In the genomic region with DNA sequence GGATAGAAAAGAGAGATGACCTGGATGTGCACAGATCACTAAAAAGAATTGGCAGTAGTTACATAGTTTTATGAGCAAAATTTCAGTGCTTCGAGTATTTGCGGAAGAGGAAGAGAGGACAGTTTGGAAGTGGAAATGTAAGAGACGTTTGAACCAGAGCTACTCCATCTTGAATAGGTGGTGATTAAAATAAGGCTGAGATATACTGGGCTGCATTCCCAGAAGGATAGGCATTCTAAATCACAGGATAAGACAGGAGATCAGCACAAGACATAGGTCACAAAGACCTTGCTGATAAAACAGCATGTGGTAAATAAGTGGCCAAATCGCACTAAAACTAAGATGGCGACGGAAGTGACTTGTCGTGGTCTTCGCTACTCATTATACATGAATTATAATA, we compare ENCODE assay signal across 1 cellular context.
TF ChIP-seq lines count a peak whose summit lies in the region.

No MANE protein-coding gene starts in this region.

TF ChIP-seq in K562, 482 proteins besides CTCF, POLR2A, EP300 and RAD21 (continued from another document and continues in another):
- TF ChIP-seq, protein P1, sequence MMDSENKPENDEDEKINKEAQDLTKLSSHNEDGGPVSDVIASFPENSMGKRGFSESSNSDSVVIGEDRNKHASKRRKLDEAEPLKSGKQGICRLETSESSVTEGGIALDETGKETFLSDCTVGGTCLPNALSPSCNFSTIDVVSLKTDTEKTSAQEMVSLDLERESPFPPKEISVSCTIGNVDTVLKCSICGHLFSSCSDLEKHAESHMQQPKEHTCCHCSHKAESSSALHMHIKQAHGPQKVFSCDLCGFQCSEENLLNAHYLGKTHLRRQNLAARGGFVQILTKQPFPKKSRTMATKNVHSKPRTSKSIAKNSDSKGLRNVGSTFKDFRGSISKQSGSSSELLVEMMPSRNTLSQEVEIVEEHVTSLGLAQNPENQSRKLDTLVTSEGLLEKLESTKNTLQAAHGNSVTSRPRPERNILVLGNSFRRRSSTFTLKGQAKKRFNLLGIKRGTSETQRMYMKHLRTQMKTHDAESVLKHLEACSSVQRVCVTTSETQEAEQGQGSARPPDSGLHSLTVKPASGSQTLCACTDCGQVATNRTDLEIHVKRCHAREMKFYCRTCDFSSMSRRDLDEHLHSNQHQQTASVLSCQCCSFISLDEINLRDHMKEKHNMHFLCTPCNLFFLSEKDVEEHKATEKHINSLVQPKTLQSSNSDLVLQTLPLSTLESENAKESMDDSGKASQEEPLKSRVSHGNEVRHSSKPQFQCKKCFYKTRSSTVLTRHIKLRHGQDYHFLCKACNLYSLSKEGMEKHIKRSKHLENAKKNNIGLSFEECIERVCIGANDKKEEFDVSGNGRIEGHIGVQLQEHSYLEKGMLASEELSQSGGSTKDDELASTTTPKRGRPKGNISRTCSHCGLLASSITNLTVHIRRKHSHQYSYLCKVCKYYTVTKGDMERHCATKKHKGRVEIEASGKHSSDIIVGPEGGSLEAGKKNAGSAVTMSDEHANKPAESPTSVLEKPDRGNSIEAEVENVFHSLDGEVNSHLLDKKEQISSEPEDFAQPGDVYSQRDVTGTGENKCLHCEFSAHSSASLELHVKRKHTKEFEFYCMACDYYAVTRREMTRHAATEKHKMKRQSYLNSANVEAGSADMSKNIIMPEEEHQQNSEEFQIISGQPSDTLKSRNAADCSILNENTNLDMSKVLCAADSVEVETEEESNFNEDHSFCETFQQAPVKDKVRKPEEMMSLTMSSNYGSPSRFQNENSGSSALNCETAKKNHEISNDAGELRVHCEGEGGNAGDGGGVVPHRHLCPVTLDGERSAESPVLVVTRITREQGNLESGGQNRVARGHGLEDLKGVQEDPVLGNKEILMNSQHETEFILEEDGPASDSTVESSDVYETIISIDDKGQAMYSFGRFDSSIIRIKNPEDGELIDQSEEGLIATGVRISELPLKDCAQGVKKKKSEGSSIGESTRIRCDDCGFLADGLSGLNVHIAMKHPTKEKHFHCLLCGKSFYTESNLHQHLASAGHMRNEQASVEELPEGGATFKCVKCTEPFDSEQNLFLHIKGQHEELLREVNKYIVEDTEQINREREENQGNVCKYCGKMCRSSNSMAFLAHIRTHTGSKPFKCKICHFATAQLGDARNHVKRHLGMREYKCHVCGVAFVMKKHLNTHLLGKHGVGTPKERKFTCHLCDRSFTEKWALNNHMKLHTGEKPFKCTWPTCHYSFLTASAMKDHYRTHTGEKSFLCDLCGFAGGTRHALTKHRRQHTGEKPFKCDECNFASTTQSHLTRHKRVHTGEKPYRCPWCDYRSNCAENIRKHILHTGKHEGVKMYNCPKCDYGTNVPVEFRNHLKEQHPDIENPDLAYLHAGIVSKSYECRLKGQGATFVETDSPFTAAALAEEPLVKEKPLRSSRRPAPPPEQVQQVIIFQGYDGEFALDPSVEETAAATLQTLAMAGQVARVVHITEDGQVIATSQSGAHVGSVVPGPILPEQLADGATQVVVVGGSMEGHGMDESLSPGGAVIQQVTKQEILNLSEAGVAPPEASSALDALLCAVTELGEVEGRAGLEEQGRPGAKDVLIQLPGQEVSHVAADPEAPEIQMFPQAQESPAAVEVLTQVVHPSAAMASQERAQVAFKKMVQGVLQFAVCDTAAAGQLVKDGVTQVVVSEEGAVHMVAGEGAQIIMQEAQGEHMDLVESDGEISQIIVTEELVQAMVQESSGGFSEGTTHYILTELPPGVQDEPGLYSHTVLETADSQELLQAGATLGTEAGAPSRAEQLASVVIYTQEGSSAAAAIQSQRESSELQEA (IDR thresholded peaks at IDR 0.05; ENCODE audit: low read depth) = no peak
- TF ChIP-seq, protein P2, sequence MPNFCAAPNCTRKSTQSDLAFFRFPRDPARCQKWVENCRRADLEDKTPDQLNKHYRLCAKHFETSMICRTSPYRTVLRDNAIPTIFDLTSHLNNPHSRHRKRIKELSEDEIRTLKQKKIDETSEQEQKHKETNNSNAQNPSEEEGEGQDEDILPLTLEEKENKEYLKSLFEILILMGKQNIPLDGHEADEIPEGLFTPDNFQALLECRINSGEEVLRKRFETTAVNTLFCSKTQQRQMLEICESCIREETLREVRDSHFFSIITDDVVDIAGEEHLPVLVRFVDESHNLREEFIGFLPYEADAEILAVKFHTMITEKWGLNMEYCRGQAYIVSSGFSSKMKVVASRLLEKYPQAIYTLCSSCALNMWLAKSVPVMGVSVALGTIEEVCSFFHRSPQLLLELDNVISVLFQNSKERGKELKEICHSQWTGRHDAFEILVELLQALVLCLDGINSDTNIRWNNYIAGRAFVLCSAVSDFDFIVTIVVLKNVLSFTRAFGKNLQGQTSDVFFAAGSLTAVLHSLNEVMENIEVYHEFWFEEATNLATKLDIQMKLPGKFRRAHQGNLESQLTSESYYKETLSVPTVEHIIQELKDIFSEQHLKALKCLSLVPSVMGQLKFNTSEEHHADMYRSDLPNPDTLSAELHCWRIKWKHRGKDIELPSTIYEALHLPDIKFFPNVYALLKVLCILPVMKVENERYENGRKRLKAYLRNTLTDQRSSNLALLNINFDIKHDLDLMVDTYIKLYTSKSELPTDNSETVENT (CRISPR knock-in tag; IDR thresholded peaks at IDR 0.05) = no peak
- TF ChIP-seq TEAD1 (CRISPR knock-in tag; IDR thresholded peaks at IDR 0.05) = peak in 1 of 2 experiments; percentile 55; a peak in 1 of 4 replicates
- TF ChIP-seq, protein P3, sequence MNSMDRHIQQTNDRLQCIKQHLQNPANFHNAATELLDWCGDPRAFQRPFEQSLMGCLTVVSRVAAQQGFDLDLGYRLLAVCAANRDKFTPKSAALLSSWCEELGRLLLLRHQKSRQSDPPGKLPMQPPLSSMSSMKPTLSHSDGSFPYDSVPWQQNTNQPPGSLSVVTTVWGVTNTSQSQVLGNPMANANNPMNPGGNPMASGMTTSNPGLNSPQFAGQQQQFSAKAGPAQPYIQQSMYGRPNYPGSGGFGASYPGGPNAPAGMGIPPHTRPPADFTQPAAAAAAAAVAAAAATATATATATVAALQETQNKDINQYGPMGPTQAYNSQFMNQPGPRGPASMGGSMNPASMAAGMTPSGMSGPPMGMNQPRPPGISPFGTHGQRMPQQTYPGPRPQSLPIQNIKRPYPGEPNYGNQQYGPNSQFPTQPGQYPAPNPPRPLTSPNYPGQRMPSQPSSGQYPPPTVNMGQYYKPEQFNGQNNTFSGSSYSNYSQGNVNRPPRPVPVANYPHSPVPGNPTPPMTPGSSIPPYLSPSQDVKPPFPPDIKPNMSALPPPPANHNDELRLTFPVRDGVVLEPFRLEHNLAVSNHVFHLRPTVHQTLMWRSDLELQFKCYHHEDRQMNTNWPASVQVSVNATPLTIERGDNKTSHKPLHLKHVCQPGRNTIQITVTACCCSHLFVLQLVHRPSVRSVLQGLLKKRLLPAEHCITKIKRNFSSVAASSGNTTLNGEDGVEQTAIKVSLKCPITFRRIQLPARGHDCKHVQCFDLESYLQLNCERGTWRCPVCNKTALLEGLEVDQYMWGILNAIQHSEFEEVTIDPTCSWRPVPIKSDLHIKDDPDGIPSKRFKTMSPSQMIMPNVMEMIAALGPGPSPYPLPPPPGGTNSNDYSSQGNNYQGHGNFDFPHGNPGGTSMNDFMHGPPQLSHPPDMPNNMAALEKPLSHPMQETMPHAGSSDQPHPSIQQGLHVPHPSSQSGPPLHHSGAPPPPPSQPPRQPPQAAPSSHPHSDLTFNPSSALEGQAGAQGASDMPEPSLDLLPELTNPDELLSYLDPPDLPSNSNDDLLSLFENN (IDR thresholded peaks at IDR 0.05; ENCODE audit: low read depth in 2 of 2, low read length in 2 of 2) = no peak
- no peak for TF ChIP-seq KLF10 (CRISPR knock-in tag; IDR thresholded peaks at IDR 0.05)
- no peak for TF ChIP-seq SPI1 (IDR thresholded peaks at IDR 0.05; ENCODE audit: borderline replicate concordance, low read depth, low read length)
- TF ChIP-seq, protein P4, sequence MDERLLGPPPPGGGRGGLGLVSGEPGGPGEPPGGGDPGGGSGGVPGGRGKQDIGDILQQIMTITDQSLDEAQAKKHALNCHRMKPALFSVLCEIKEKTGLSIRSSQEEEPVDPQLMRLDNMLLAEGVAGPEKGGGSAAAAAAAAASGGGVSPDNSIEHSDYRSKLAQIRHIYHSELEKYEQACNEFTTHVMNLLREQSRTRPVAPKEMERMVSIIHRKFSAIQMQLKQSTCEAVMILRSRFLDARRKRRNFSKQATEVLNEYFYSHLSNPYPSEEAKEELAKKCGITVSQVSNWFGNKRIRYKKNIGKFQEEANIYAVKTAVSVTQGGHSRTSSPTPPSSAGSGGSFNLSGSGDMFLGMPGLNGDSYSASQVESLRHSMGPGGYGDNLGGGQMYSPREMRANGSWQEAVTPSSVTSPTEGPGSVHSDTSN (CRISPR knock-in tag; IDR thresholded peaks at IDR 0.05; ENCODE audit: low read depth) = no peak
- TF ChIP-seq, protein P4 (tag; conservative IDR thresholded peaks at IDR 0.05; ENCODE audit: low read depth) = peak; percentile 54
- no peak for TF ChIP-seq GATAD2A (IDR thresholded peaks at IDR 0.05)
- TF ChIP-seq NFIC (IDR thresholded peaks at IDR 0.05) = no peak
- TF ChIP-seq NCOA4 (IDR thresholded peaks at IDR 0.05; ENCODE audit: partially characterized antibody) = no peak
- no peak for TF ChIP-seq ZNF143 (CRISPR knock-in tag; IDR thresholded peaks at IDR 0.05)
- TF ChIP-seq, protein P5, sequence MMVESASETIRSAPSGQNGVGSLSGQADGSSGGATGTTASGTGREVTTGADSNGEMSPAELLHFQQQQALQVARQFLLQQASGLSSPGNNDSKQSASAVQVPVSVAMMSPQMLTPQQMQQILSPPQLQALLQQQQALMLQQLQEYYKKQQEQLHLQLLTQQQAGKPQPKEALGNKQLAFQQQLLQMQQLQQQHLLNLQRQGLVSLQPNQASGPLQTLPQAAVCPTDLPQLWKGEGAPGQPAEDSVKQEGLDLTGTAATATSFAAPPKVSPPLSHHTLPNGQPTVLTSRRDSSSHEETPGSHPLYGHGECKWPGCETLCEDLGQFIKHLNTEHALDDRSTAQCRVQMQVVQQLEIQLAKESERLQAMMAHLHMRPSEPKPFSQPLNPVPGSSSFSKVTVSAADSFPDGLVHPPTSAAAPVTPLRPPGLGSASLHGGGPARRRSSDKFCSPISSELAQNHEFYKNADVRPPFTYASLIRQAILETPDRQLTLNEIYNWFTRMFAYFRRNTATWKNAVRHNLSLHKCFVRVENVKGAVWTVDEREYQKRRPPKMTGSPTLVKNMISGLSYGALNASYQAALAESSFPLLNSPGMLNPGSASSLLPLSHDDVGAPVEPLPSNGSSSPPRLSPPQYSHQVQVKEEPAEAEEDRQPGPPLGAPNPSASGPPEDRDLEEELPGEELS (CRISPR knock-in tag; IDR thresholded peaks at IDR 0.05; ENCODE audit: borderline replicate concordance) = no peak
- no peak for TF ChIP-seq PCBP2 (IDR thresholded peaks at IDR 0.05; ENCODE audit: low read depth, low read length, poor library complexity, severe bottlenecking)
- TF ChIP-seq NBN (IDR thresholded peaks at IDR 0.05; ENCODE audit: low read depth) = no peak
- TF ChIP-seq XRCC3 (IDR thresholded peaks at IDR 0.05) = no peak
- TF ChIP-seq ZNF699 (CRISPR knock-in tag; IDR thresholded peaks at IDR 0.05; ENCODE audit: insufficient replicate concordance) = no peak
- TF ChIP-seq MYNN (IDR thresholded peaks at IDR 0.05) = no peak
- no peak for TF ChIP-seq MYNN (CRISPR knock-in tag; IDR thresholded peaks at IDR 0.05)
- TF ChIP-seq TRIM28 (IDR thresholded peaks at IDR 0.05) = no peak
- no peak for TF ChIP-seq CBFA2T3 (IDR thresholded peaks at IDR 0.05)
- TF ChIP-seq, protein P6, sequence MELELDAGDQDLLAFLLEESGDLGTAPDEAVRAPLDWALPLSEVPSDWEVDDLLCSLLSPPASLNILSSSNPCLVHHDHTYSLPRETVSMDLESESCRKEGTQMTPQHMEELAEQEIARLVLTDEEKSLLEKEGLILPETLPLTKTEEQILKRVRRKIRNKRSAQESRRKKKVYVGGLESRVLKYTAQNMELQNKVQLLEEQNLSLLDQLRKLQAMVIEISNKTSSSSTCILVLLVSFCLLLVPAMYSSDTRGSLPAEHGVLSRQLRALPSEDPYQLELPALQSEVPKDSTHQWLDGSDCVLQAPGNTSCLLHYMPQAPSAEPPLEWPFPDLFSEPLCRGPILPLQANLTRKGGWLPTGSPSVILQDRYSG (tag; conservative IDR thresholded peaks at IDR 0.05; ENCODE audit: low read depth) = peak; percentile 97
- TF ChIP-seq, protein P7, sequence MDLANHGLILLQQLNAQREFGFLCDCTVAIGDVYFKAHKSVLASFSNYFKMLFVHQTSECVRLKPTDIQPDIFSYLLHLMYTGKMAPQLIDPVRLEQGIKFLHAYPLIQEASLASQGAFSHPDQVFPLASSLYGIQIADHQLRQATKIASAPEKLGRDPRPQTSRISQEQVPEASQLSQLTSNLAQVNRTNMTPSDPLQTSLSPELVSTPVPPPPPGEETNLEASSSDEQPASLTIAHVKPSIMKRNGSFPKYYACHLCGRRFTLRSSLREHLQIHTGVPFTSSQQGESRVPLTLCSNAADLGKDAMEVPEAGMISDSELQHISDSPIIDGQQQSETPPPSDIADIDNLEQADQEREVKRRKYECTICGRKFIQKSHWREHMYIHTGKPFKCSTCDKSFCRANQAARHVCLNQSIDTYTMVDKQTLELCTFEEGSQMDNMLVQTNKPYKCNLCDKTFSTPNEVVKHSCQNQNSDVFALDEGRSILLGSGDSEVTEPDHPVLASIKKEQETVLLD (IDR thresholded peaks at IDR 0.05) = no peak
- TF ChIP-seq, protein P8, sequence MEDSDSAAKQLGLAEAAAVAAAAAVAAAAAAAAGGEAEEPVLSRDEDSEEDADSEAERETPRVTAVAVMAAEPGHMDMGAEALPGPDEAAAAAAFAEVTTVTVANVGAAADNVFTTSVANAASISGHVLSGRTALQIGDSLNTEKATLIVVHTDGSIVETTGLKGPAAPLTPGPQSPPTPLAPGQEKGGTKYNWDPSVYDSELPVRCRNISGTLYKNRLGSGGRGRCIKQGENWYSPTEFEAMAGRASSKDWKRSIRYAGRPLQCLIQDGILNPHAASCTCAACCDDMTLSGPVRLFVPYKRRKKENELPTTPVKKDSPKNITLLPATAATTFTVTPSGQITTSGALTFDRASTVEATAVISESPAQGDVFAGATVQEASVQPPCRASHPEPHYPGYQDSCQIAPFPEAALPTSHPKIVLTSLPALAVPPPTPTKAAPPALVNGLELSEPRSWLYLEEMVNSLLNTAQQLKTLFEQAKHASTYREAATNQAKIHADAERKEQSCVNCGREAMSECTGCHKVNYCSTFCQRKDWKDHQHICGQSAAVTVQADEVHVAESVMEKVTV (CRISPR knock-in tag; IDR thresholded peaks at IDR 0.05) = no peak
- no peak for TF ChIP-seq TARDBP (IDR thresholded peaks at IDR 0.05)
- TF ChIP-seq, protein P9, sequence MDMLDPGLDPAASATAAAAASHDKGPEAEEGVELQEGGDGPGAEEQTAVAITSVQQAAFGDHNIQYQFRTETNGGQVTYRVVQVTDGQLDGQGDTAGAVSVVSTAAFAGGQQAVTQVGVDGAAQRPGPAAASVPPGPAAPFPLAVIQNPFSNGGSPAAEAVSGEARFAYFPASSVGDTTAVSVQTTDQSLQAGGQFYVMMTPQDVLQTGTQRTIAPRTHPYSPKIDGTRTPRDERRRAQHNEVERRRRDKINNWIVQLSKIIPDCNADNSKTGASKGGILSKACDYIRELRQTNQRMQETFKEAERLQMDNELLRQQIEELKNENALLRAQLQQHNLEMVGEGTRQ (CRISPR knock-in tag; IDR thresholded peaks at IDR 0.05) = no peak
